In genomic region chr13:46304546-46304945, GRCh38 we compare ENCODE assay signal across 22 cellular contexts.
DNase-seq lines count a peak whose midpoint lies in the region; ATAC-seq lines count a peak whose summit lies in the region.
"Had no signal": no experiment of that assay in that cellular context is flagged by ENCODE, and none has a peak within 500 bp of the region (broad histone marks: within the 10 kb centered on the region; RNA-seq: fewer than 3 reads in every experiment).

No MANE protein-coding gene starts in this region.

- peak overlapping the region; percentile 44 for H3K27ac ChIP-seq in KOPT-K1 (ENCODE audit: low read depth, low read length, poor library complexity, severe bottlenecking)
- no peak overlapping the region for H3K27ac ChIP-seq in naive thymus-derived CD4-positive, alpha-beta T cell (ENCODE audit: low read depth, low read length)
- H3K27ac ChIP-seq: BLaER1 had no signal

- peaks cover 13% of the 10 kb centered on the region for H3K36me3 Mint-ChIP-seq in activated naive CD8-positive, alpha-beta T cell
- peaks cover 9% of the 10 kb centered on the region for H3K36me3 Mint-ChIP-seq in activated naive CD8-positive, alpha-beta T cell treated with anti-CD3 and anti-CD28 coated beads, Interleukin-2, amount 50 U/mL, for 24 hours (ENCODE audit: low read depth)
- peaks cover 2 to 24% (median 13%) of the 10 kb centered on the region in 5 donors for H3K36me3 Mint-ChIP-seq in naive thymus-derived CD4-positive, alpha-beta T cell

- peaks cover 0 to 5% of the 10 kb centered on the region in 2 donors for H3K4me1 ChIP-seq in naive thymus-derived CD4-positive, alpha-beta T cell (ENCODE audit: control insufficient read depth in 2 of 2, insufficient read depth in 2 of 2, low read length in 2 of 2)
- H3K4me1 ChIP-seq: BLaER1 had no signal

- intact Hi-C loops in naive thymus-derived CD4-positive, alpha-beta T cell (cut with micrococcal nuclease): loop anchor here in 1 of 2 donors (1.0 kb wide), 1 partner anchor 8 kb away; no protein-coding TSS in a partner anchor

- DNase-seq in activated naive CD8-positive, alpha-beta T cell treated with anti-CD3 and anti-CD28 coated beads, Interleukin-2, amount 50 U/mL, for 24 hours: no peak
- no peak for DNase-seq in naive thymus-derived CD4-positive, alpha-beta T cell
- no peak for DNase-seq in stimulated activated naive CD8-positive, alpha-beta T cell treated with anti-CD3 and anti-CD28 coated beads, Interleukin-15, amount 100 ng/mL, for 72 hours
- no peak for DNase-seq in DMS153 treated with DMSO at 0.1 percent for 48 hours (lab: John Stamatoyannopoulos, UW; ENCODE audit: unreplicated experiment)
- no peak for DNase-seq in A172 (ENCODE audit: low spot score)
- DNase-seq in NCI-H2107 treated with DMSO at 0.1 percent for 48 hours (lab: John Stamatoyannopoulos, UW; ENCODE audit: unreplicated experiment): no peak
- DNase-seq: EL; H7; MG63; NCI-H1417; NCI-H187; NCI-H2107; NCI-H2227 treated with DMSO at 0.1 percent for 48 hours; NCI-H510A treated with DMSO at 0.1 percent for 48 hours; NCI-H748 treated with DMSO at 0.1 percent for 48 hours; NK-92 treated with Interleukin-12 subunit alpha and Interleukin-12 subunit beta, amount 100 ng/mL, for 24 hours; SIG-M5; SK-N-SH had no signal

- H3K4me3 ChIP-seq in naive thymus-derived CD4-positive, alpha-beta T cell (ENCODE audit: low read length): no peak overlapping the region
- H3K4me3 ChIP-seq: BLaER1, MG63 had no signal

- H3K27me3 ChIP-seq in naive thymus-derived CD4-positive, alpha-beta T cell (ENCODE audit: control insufficient read depth in 2 of 2, insufficient read depth in 2 of 2, low read length in 2 of 2): no peaks in the 10 kb centered on the region
- H3K27me3 ChIP-seq: BLaER1, MG63 had no signal

- ATAC-seq in activated naive CD8-positive, alpha-beta T cell treated with anti-CD3 and anti-CD28 coated beads, Interleukin-2, amount 50 U/mL, for 24 hours: no peak
- no peak for ATAC-seq in naive thymus-derived CD4-positive, alpha-beta T cell
- no peak for ATAC-seq in stimulated activated naive CD8-positive, alpha-beta T cell treated with anti-CD3 and anti-CD28 coated beads, Interleukin-15, amount 100 ng/mL, for 72 hours
- ATAC-seq: Panc1 had no signal

- H3K4me3 Mint-ChIP-seq in activated naive CD8-positive, alpha-beta T cell: peak overlapping the region; percentile 40
- H3K4me3 Mint-ChIP-seq in activated naive CD8-positive, alpha-beta T cell treated with anti-CD3 and anti-CD28 coated beads, Interleukin-2, amount 50 U/mL, for 24 hours: no peak overlapping the region
- peak overlapping the region in 7 of 10 donors; percentile 38 to 63 (median 53) for H3K4me3 Mint-ChIP-seq in naive thymus-derived CD4-positive, alpha-beta T cell
- peak overlapping the region; percentile 37 to 50 for H3K4me3 Mint-ChIP-seq in stimulated activated naive CD8-positive, alpha-beta T cell treated with anti-CD3 and anti-CD28 coated beads, Interleukin-15, amount 100 ng/mL, for 72 hours

- peaks cover 20% of the 10 kb centered on the region for H3K4me1 Mint-ChIP-seq in activated naive CD8-positive, alpha-beta T cell (ENCODE audit: low read depth)
- peaks cover 19% of the 10 kb centered on the region for H3K4me1 Mint-ChIP-seq in activated naive CD8-positive, alpha-beta T cell treated with anti-CD3 and anti-CD28 coated beads, Interleukin-2, amount 50 U/mL, for 24 hours
- H3K4me1 Mint-ChIP-seq in naive thymus-derived CD4-positive, alpha-beta T cell: peaks cover 7 to 31% (median 24%) of the 10 kb centered on the region in 7 donors
- H3K4me1 Mint-ChIP-seq in stimulated activated naive CD8-positive, alpha-beta T cell treated with anti-CD3 and anti-CD28 coated beads, Interleukin-15, amount 100 ng/mL, for 72 hours: peaks cover 33% of the 10 kb centered on the region

- H3K9me3 Mint-ChIP-seq in activated naive CD8-positive, alpha-beta T cell (ENCODE audit: low read depth): peaks cover 18% of the 10 kb centered on the region
- H3K9me3 Mint-ChIP-seq in activated naive CD8-positive, alpha-beta T cell treated with anti-CD3 and anti-CD28 coated beads, Interleukin-2, amount 50 U/mL, for 24 hours: peaks cover 16% of the 10 kb centered on the region
- H3K9me3 Mint-ChIP-seq in naive thymus-derived CD4-positive, alpha-beta T cell: peaks cover 0 to 24% (median 11%) of the 10 kb centered on the region in 11 donors
- peaks cover 24 to 26% of the 10 kb centered on the region in 2 donors for H3K9me3 Mint-ChIP-seq in stimulated activated naive CD8-positive, alpha-beta T cell treated with anti-CD3 and anti-CD28 coated beads, Interleukin-15, amount 100 ng/mL, for 72 hours

- POLR2A ChIA-PET in naive thymus-derived CD4-positive, alpha-beta T cell (lab: Charles Lee): interaction anchor here (0.6 to 1.8 kb wide), 3 partner anchors 9 to 959 kb away, joined by 3 to 7 read pairs (median 3); no protein-coding TSS in a partner anchor

- peaks cover 25% of the 10 kb centered on the region for H3K9me3 ChIP-seq in KOPT-K1 (ENCODE audit: insufficient read depth, low read length, poor library complexity, severe bottlenecking)
- H3K9me3 ChIP-seq in naive thymus-derived CD4-positive, alpha-beta T cell (ENCODE audit: control insufficient read depth in 2 of 3, low read length in 3 of 3): no peaks in the 10 kb centered on the region
- H3K9me3 ChIP-seq: SK-N-SH had no signal

- no peaks in the 10 kb centered on the region for H3K36me3 ChIP-seq in KOPT-K1 (ENCODE audit: insufficient read depth, low read length)
- no peaks in the 10 kb centered on the region for H3K36me3 ChIP-seq in naive thymus-derived CD4-positive, alpha-beta T cell (ENCODE audit: control insufficient read depth in 2 of 3, insufficient read depth in 3 of 3, low read length in 3 of 3)
- H3K36me3 ChIP-seq: BLaER1, MG63 had no signal

- H3K27me3 Mint-ChIP-seq in activated naive CD8-positive, alpha-beta T cell: no peaks in the 10 kb centered on the region
- H3K27me3 Mint-ChIP-seq in activated naive CD8-positive, alpha-beta T cell treated with anti-CD3 and anti-CD28 coated beads, Interleukin-2, amount 50 U/mL, for 24 hours: no peaks in the 10 kb centered on the region
- no peaks in the 10 kb centered on the region for H3K27me3 Mint-ChIP-seq in naive thymus-derived CD4-positive, alpha-beta T cell
- no peaks in the 10 kb centered on the region for H3K27me3 Mint-ChIP-seq in stimulated activated naive CD8-positive, alpha-beta T cell treated with anti-CD3 and anti-CD28 coated beads, Interleukin-15, amount 100 ng/mL, for 72 hours

- H3K27ac Mint-ChIP-seq in activated naive CD8-positive, alpha-beta T cell: no peak overlapping the region
- no peak overlapping the region for H3K27ac Mint-ChIP-seq in activated naive CD8-positive, alpha-beta T cell treated with anti-CD3 and anti-CD28 coated beads, Interleukin-2, amount 50 U/mL, for 24 hours
- peak overlapping the region in 5 of 9 donors; percentile 43 to 87 (median 74) for H3K27ac Mint-ChIP-seq in naive thymus-derived CD4-positive, alpha-beta T cell
- H3K27ac Mint-ChIP-seq in stimulated activated naive CD8-positive, alpha-beta T cell treated with anti-CD3 and anti-CD28 coated beads, Interleukin-15, amount 100 ng/mL, for 72 hours: peak overlapping the region; percentile 5 to 30

- CTCF ChIA-PET in naive thymus-derived CD4-positive, alpha-beta T cell (lab: Charles Lee): interaction anchor here (0.6 to 0.8 kb wide), 3 partner anchors 9 to 18 kb away, joined by 3 to 4 read pairs (median 3); no protein-coding TSS in a partner anchor

Comparison
In these comparisons a context has a peak if more than half of its experiments do, and no peak if none do; other contexts are left out.
1. H3K27ac Mint-ChIP-seq: peak in naive thymus-derived CD4-positive, alpha-beta T cell (5 of 9) and stimulated activated naive CD8-positive, alpha-beta T cell treated with anti-CD3 and anti-CD28 coated beads, Interleukin-15, amount 100 ng/mL, for 72 hours (2 of 2); none in activated naive CD8-positive, alpha-beta T cell (single experiment) and activated naive CD8-positive, alpha-beta T cell treated with anti-CD3 and anti-CD28 coated beads, Interleukin-2, amount 50 U/mL, for 24 hours (single experiment).